In genomic region chr11:66676931-66677598, GRCh38 we compare ENCODE assay signal across 8 cellular contexts. TPM values are rescaled to one million over a fixed set of nuclear protein-coding genes. Genes with fewer than 3 reads are reported as not detected.
A peak's percentile ranks its signal among the peaks of the same experiment; 100 is the strongest.
DNase-seq lines count a peak whose midpoint lies in the region; ATAC-seq and TF ChIP-seq lines count a peak whose summit lies in the region.

No MANE protein-coding gene starts in this region.

- no peak overlapping the region for H2BK12ac ChIP-seq in mesenchymal stem cell (ENCODE audit: low read length in 2 of 2)

- peak overlapping the region; percentile 81 for H4K8ac ChIP-seq in mesenchymal stem cell (ENCODE audit: low read length)

- intact Hi-C loops in heart right ventricle (cut with DNase I) (loop anchor here in 7 of 10 donors (1.0 to 5.0 kb wide), 9 partner anchors 35 to 270 kb away; partner anchors contain the start of genes RBM14 (in 2 of the 7), RBM4 (in 2 of the 7), CCDC87 (in 1 of the 7) and CCS (in 1 of the 7)), cardiac septum (cut with DNase I) (loop anchor here (5.0 kb wide), 4 partner anchors 40 to 270 kb away; partner anchors contain the start of genes CCDC87, CCS, MRPL11 and RBM4), uterus (cut with DNase I; ENCODE audit: low total_unique reads) (loop anchor here (2.0 kb wide), 1 partner anchor 98 kb away; no protein-coding TSS in a partner anchor)

- peak overlapping the region; percentile 99 for H3K9ac ChIP-seq in mesenchymal stem cell (ENCODE audit: low read length)

- H3K4me3 Mint-ChIP-seq in brain = peak overlapping the region; percentile 88 to 95 (median 91)

- peak overlapping the region; percentile 97 for H2BK120ac ChIP-seq in mesenchymal stem cell (ENCODE audit: low read depth, low read length)

- peak overlapping the region; percentile 93 for H2BK15ac ChIP-seq in mesenchymal stem cell (ENCODE audit: low read depth, poor library complexity, severe bottlenecking)

- H3K4me1 ChIP-seq in heart right ventricle (peaks cover 7 to 59% (median 38%) of the 10 kb centered on the region in 9 donors), mesenchymal stem cell (ENCODE audit: control insufficient read depth, insufficient read depth, low read depth, low read length) (peaks cover 7% of the 10 kb centered on the region), uterus (no peaks in the 10 kb centered on the region)

- no peak overlapping the region for H4K91ac ChIP-seq in mesenchymal stem cell (ENCODE audit: low read length)

- peak overlapping the region in 1 of 2 experiments; percentile 96 for H3K4ac ChIP-seq in mesenchymal stem cell (ENCODE audit: low read depth in 1 of 2, low read length in 2 of 2)

- peak overlapping the region; percentile 92 for H2BK5ac ChIP-seq in mesenchymal stem cell (ENCODE audit: low read depth, low read length, poor library complexity, severe bottlenecking)

- H3K27ac ChIP-seq in heart right ventricle (peak overlapping the region; percentile 86 to 98 (median 92)), mesenchymal stem cell (ENCODE audit: low read length, poor library complexity, severe bottlenecking) (peak overlapping the region; percentile 78), uterus (peak overlapping the region; percentile 95)

- no peak overlapping the region for H2AK5ac ChIP-seq in mesenchymal stem cell (ENCODE audit: low read length, severe bottlenecking)

- TF ChIP-seq POLR2A in uterus (IDR thresholded peaks at IDR 0.05) = no peak

- H3K4me2 ChIP-seq in mesenchymal stem cell (ENCODE audit: low read length, poor library complexity, severe bottlenecking) = peak overlapping the region; percentile 58

- ATAC-seq in heart right ventricle = no peak
- no peak for ATAC-seq in HG03439 (IDR thresholded peaks at IDR 0.05; ENCODE audit: unreplicated experiment)

- TF ChIP-seq CTCF in heart right ventricle (IDR thresholded peaks at IDR 0.05) (no peak), brain (conservative IDR thresholded peaks at IDR 0.05) (no peak), uterus (IDR thresholded peaks at IDR 0.05) (no peak)

- no peak overlapping the region for H2AFZ ChIP-seq in mesenchymal stem cell (ENCODE audit: low read depth, low read length)

- H3K4me3 ChIP-seq in heart right ventricle (peak overlapping the region; percentile 52 to 94 (median 72)), mesenchymal stem cell (ENCODE audit: insufficient read depth in 1 of 2, low read depth in 1 of 2, low read length in 2 of 2) (peak overlapping the region; percentile 73 to 82), uterus (peak overlapping the region; percentile 82 to 83)

- H3K18ac ChIP-seq in mesenchymal stem cell (ENCODE audit: low read depth in 1 of 2, low read length in 2 of 2) = peak overlapping the region; percentile 87 to 91

- peaks cover 61% of the 10 kb centered on the region for H3K4me1 Mint-ChIP-seq in brain

- DNase-seq in heart right ventricle (no peak), cardiac septum (ENCODE audit: low spot score) (no peak), mesenchymal stem cell (peak; percentile 38), uterus (no peak), NCI-H1105 (lab: John Stamatoyannopoulos, UW) (no peak), ecto neural progenitor cell (ENCODE audit: low spot score) (no peak)

- peaks cover 2% of the 10 kb centered on the region for H3K79me1 ChIP-seq in mesenchymal stem cell (replicated peaks; ENCODE audit: low read length, poor library complexity, severe bottlenecking)

- H3K9me3 ChIP-seq in heart right ventricle = no peaks in the 10 kb centered on the region
- H3K9me3 ChIP-seq in mesenchymal stem cell (ENCODE audit: control insufficient read depth, low read length) = no peaks in the 10 kb centered on the region
- H3K9me3 ChIP-seq in uterus = no peaks in the 10 kb centered on the region

- no peak overlapping the region for H3K23ac ChIP-seq in mesenchymal stem cell (ENCODE audit: low read length in 2 of 2)

- no peaks in the 10 kb centered on the region for H3K27me3 ChIP-seq in heart right ventricle
- H3K27me3 ChIP-seq in mesenchymal stem cell (ENCODE audit: control insufficient read depth in 1 of 2, insufficient read depth in 1 of 2, low read length in 2 of 2) = no peaks in the 10 kb centered on the region
- H3K27me3 ChIP-seq in uterus = no peaks in the 10 kb centered on the region

- no peak overlapping the region for H3K14ac ChIP-seq in mesenchymal stem cell (ENCODE audit: low read length in 2 of 2)

- H3K27me3 Mint-ChIP-seq in brain = peaks cover 5% of the 10 kb centered on the region

- no peaks in the 10 kb centered on the region for H3K9me3 Mint-ChIP-seq in brain

- H3K27ac Mint-ChIP-seq in brain = peak overlapping the region; percentile 99 to 100 (median 99)

- WGBS in heart right ventricle, 2 donors = 8% methylated on average over 25 to 27 of the region's 27 CpGs
- 21% methylated on average over 24 of the region's 27 CpGs for WGBS in mesenchymal stem cell

- H3K36me3 Mint-ChIP-seq in brain = peaks cover 25% of the 10 kb centered on the region

- peaks cover 0 to 6% (median 0%) of the 10 kb centered on the region in 9 donors for H3K36me3 ChIP-seq in heart right ventricle
- peaks cover 5 to 19% of the 10 kb centered on the region in 2 experiments for H3K36me3 ChIP-seq in mesenchymal stem cell (ENCODE audit: control insufficient read depth in 1 of 2, insufficient read depth in 2 of 2, low read depth in 1 of 2, low read length in 2 of 2)
- H3K36me3 ChIP-seq in uterus = no peaks in the 10 kb centered on the region

RNA-seq across cellular contexts. Expression of gene RBM4B, which starts 0.6 kb away (rescaled TPM):
- 10 to 100 TPM in 4 of 10 donors, 1 to 10 TPM in 6; 5.7 to 12.6 (median 9.2) TPM for total RNA-seq in heart right ventricle
- 1 to 10 TPM; 8.2 to 9.0 TPM for polyA plus RNA-seq in heart right ventricle
- total RNA-seq in cardiac septum = 11.1 TPM
- 40.5 TPM for polyA plus RNA-seq in brain (ENCODE audit: insufficient read depth, low read depth, low replicate concordance)
- polyA plus RNA-seq in mesenchymal stem cell (2013, experiment 1 of 2) = 20.3 TPM
- 19.6 TPM for polyA plus RNA-seq in mesenchymal stem cell (2013, experiment 2 of 2)
- 10 to 100 TPM in 3 of 4 donors, 1 to 10 TPM in 1; 5.0 to 60.3 (median 20.1) TPM for total RNA-seq in uterus

RNA-seq across cellular contexts. Expression of gene RBM4, which starts 38.6 kb away (rescaled TPM):
- 10 to 100 TPM; 49.3 to 77.0 (median 55.3) TPM for total RNA-seq in heart right ventricle
- polyA plus RNA-seq in heart right ventricle = 10 to 100 TPM; 37.9 to 60.5 TPM
- total RNA-seq in cardiac septum = 60.1 TPM
- polyA plus RNA-seq in brain (ENCODE audit: insufficient read depth, low read depth, low replicate concordance) = 208 TPM
- 94.6 TPM for polyA plus RNA-seq in mesenchymal stem cell (2013, experiment 1 of 2)
- polyA plus RNA-seq in mesenchymal stem cell (2013, experiment 2 of 2) = 98.2 TPM
- total RNA-seq in uterus = 100 to 1,000 TPM in 2 of 4 donors, 10 to 100 TPM in 2; 32.4 to 146 (median 94.8) TPM

RNA-seq across cellular contexts. Expression of gene SPTBN2, which starts 52.0 kb away (rescaled TPM):
- total RNA-seq in heart right ventricle = 1 to 10 TPM in 6 of 10 donors, under 1 TPM in 4; 0.23 to 2.3 (median 1.3) TPM
- under 1 TPM; 0.88 to 0.90 TPM for polyA plus RNA-seq in heart right ventricle
- total RNA-seq in cardiac septum = 1.7 TPM
- 115 TPM for polyA plus RNA-seq in brain (ENCODE audit: insufficient read depth, low read depth, low replicate concordance)
- 0.14 TPM for polyA plus RNA-seq in mesenchymal stem cell (2013, experiment 1 of 2)
- polyA plus RNA-seq in mesenchymal stem cell (2013, experiment 2 of 2) = 0.10 TPM
- total RNA-seq in uterus = 10 to 100 TPM in 1 of 4 donors, 1 to 10 TPM in 1, under 1 TPM in 2; under 0.01 to 31.0 (median 1.6) TPM
